Comparison of ENCODE assay signal across 10 cellular contexts in genomic region chr11:192674-193128, GRCh38. TPM values are rescaled to one million over a fixed set of nuclear protein-coding genes. Genes with fewer than 3 reads are reported as not detected.
"Had no signal": no experiment of that assay in that cellular context is flagged by ENCODE, and none has a peak within 500 bp of the region (broad histone marks: within the 10 kb centered on the region; RNA-seq: fewer than 3 reads in every experiment).

Gene SCGB1C1, plus strand, starts transcription at chr11:193078. Its CDS starts 22 bp downstream, at chr11:193100.

RNA-seq across cellular contexts. Expression of gene SCGB1C1, which starts in this region (rescaled TPM):
- total RNA-seq: activated CD8-positive, alpha-beta memory T cell treated with anti-CD3 and anti-CD28 coated beads for 36 hours; activated CD8-positive, alpha-beta T cell treated with anti-CD3 and anti-CD28 coated beads for 36 hours; activated T-cell treated with anti-CD3 and anti-CD28 coated beads, Interleukin-2, amount 50 U/mL, for 72 hours; activated T-helper 17 cell treated with anti-CD3 and anti-CD28 coated beads, Interleukin-2, amount 50 U/mL, for 72 hours; adrenal gland; cardiac septum; K562; MCF 10A; Right ventricle myocardium superior; T-helper 1 cell treated with Interleukin-12 subunit alpha and Interleukin-12 subunit beta and Interleukin-4 antibody, amounts not matched to agents 30 ng/mL and 1 ng/mL, for 36 hours had no signal
- polyA plus RNA-seq: adrenal gland, K562 had no signal
